ENCODE assay signal across 8 cellular contexts in the genomic region with DNA sequence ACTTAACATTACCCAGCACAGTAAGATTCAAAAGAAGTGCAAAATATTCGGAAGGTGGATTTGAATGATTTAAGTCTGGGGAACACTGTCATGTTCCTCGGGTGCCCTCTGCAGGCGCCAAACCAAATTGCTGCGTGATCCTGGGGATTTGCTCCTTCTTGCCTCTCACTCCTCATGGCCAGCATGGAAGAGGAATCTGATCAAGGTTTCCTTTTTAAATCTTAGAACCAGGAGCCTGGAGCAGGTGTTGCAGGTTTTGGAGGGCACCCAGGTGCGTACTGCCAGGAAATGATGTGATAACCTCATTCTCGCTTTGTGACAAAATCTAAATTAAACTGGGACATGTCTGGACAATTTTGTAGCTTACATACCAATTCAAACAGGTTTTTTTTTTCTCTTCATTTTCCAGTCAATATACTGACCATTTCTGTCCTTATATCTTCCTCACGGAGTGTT. TPM values are rescaled to one million over a fixed set of nuclear protein-coding genes. Genes with fewer than 3 reads are reported as not detected.
DNase-seq lines count a peak whose midpoint lies in the region; ATAC-seq and TF ChIP-seq lines count a peak whose summit lies in the region.

No MANE protein-coding gene starts in this region.

- H3K4me3 Mint-ChIP-seq in activated CD4-positive, alpha-beta T cell treated with anti-CD3 and anti-CD28 coated beads, Interleukin-2, amount 10 ng/mL, durations not matched to agents 7 days and 5 days, result no peak overlapping the region

- H3K36me3 ChIP-seq in right lobe of liver, result no peaks in the 10 kb centered on the region

- peak; percentile 84 to 94 (median 90) for TF ChIP-seq CTCF in right lobe of liver (IDR thresholded peaks at IDR 0.05)

- WGBS in right lobe of liver (ENCODE audit: insufficient coverage, low coverage, low lambda C conversion rate, missing lambda C conversion rate), result 7% methylated on average over 7 of the region's 7 CpGs

- ATAC-seq in HG02885 (IDR thresholded peaks at IDR 0.05; ENCODE audit: poor library complexity, unreplicated experiment), result peak; percentile 61
- ATAC-seq in right lobe of liver, result peak; percentile 87 to 90 (median 88)
- ATAC-seq in GM21390 (IDR thresholded peaks at IDR 0.05; ENCODE audit: unreplicated experiment), result no peak

- H3K36me3 Mint-ChIP-seq in activated CD4-positive, alpha-beta T cell treated with anti-CD3 and anti-CD28 coated beads, Interleukin-2, amount 10 ng/mL, durations not matched to agents 7 days and 5 days (ENCODE audit: low read depth), result no peaks in the 10 kb centered on the region

- no peaks in the 10 kb centered on the region for H3K4me1 Mint-ChIP-seq in activated CD4-positive, alpha-beta T cell treated with anti-CD3 and anti-CD28 coated beads, Interleukin-2, amount 10 ng/mL, durations not matched to agents 7 days and 5 days

- H3K9me3 Mint-ChIP-seq in activated CD4-positive, alpha-beta T cell treated with anti-CD3 and anti-CD28 coated beads, Interleukin-2, amount 10 ng/mL, durations not matched to agents 7 days and 5 days, result no peaks in the 10 kb centered on the region

- no peaks in the 10 kb centered on the region for H3K27me3 ChIP-seq in right lobe of liver

- intact Hi-C loops in right lobe of liver (cut with DNase I), result loop anchor here (2.0 to 5.0 kb wide), 2 partner anchors 101 to 102 kb away; no protein-coding TSS in a partner anchor

- H3K4me1 ChIP-seq in right lobe of liver, result no peaks in the 10 kb centered on the region

- H3K9me3 ChIP-seq in right lobe of liver, result no peaks in the 10 kb centered on the region

- POLR2A ChIA-PET in activated CD4-positive, alpha-beta T cell treated with anti-CD3 and anti-CD28 coated beads, Interleukin-2, amount 10 ng/mL, durations not matched to agents 7 days and 5 days (lab: Charles Lee), result no interaction called here

- H3K27ac ChIP-seq in right lobe of liver, result no peak overlapping the region

- H3K27ac Mint-ChIP-seq in activated CD4-positive, alpha-beta T cell treated with anti-CD3 and anti-CD28 coated beads, Interleukin-2, amount 10 ng/mL, durations not matched to agents 7 days and 5 days, result no peak overlapping the region

- CTCF ChIA-PET in activated CD4-positive, alpha-beta T cell treated with anti-CD3 and anti-CD28 coated beads, Interleukin-2, amount 10 ng/mL, durations not matched to agents 7 days and 5 days (lab: Charles Lee), result interaction anchor here (0.9 to 2.1 kb wide), 5 partner anchors 9 to 153 kb away, joined by 3 to 8 read pairs (median 5); partner anchors contain the start of gene PFDN4

- H3K27me3 Mint-ChIP-seq in activated CD4-positive, alpha-beta T cell treated with anti-CD3 and anti-CD28 coated beads, Interleukin-2, amount 10 ng/mL, durations not matched to agents 7 days and 5 days, result peaks cover 5% of the 10 kb centered on the region

- no peak overlapping the region for H3K4me3 ChIP-seq in right lobe of liver

- DNase-seq in DMS79 treated with DMSO at 0.1 percent for 48 hours (lab: John Stamatoyannopoulos, UW) (peak; percentile 56), NCI-H526 (lab: John Stamatoyannopoulos, UW) (peak; percentile 73 to 84), dedifferentiated amniotic fluid mesenchymal stem cell (ENCODE audit: extremely low spot score) (peak; percentile 77), right lobe of liver (peak; percentile 69 to 78 (median 78))
- DNase-seq in activated CD4-positive, alpha-beta T cell treated with anti-CD3 and anti-CD28 coated beads, Interleukin-2, amount 10 ng/mL, durations not matched to agents 7 days and 5 days, result peak; percentile 71
- DNase-seq in stimulated activated CD4-positive, alpha-beta T cell treated with anti-CD3 and anti-CD28 coated beads, TNF-alpha, amount 100 ng/mL, for 48 hours (ENCODE audit: low read depth in 3 of 3), result peak; percentile 41 to 52 (median 42)

- TF ChIP-seq POLR2A in right lobe of liver (IDR thresholded peaks at IDR 0.05), result no peak

RNA-seq across cellular contexts. Expression of gene PFDN4, which starts 8.1 kb away (rescaled TPM):
- 10 to 100 TPM; 26.8 to 27.7 TPM for total RNA-seq in activated CD4-positive, alpha-beta T cell treated with anti-CD3 and anti-CD28 coated beads, Interleukin-2, amount 10 ng/mL, durations not matched to agents 7 days and 5 days
- total RNA-seq in right lobe of liver, result 10 to 100 TPM in 2 of 6 experiments, 1 to 10 TPM in 4; 4.2 to 50.9 (median 7.9) TPM

RNA-seq across cellular contexts. Expression of gene CYP24A1, which starts 26.0 kb away (rescaled TPM):
- total RNA-seq in activated CD4-positive, alpha-beta T cell treated with anti-CD3 and anti-CD28 coated beads, Interleukin-2, amount 10 ng/mL, durations not matched to agents 7 days and 5 days, result not detected
- not detected for total RNA-seq in right lobe of liver
